ENCODE assay signal across 8 cellular contexts in the genomic region with DNA sequence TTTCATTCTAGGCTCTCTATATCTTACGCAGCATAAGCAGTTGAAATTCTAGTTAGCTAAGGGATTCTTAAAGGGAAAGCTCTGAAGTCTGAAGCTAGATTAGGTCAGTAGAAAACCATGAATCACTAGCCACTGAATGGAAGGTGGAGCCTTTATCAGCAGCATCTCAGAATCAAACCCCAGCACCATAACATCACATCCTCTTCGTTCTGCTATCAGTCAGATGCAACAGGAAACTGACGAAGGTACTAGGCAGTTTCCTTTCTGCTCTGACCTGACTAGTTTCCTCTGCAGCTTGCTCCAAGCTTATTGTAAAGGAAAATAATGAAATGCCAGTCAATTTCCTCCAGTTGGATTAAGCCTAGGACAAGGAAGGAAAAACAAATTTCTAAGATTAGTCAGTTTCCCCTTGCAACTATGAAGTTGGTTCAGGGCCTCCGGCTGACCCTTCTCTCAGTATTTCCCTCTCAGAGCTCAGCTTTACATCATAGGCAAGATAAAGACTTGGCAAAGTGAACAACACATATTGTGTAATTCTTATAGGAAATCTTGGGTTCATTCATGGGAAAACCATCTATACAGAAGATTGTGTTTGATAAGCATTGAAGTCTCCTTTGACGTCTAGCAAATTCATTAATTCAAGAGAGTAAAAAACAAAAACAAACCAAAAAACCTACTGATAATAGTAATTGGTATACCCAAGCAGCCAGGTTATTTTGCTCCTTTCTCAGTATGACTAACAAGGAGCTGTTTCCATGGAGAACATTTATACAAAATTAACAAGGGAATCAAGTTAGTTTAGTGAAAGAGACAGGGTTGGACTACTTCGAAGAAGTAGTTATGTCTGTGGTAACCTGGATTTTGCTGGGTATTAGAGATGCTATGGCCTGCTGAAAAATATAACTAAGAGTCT. TPM values are rescaled to one million over a fixed set of nuclear protein-coding genes. Genes with fewer than 3 reads are reported as not detected.
DNase-seq lines count a peak whose midpoint lies in the region; ATAC-seq, FAIRE-seq and TF ChIP-seq lines count a peak whose summit lies in the region.

No MANE protein-coding gene starts in this region.

- peak overlapping the region; percentile 92 for H3K27ac Mint-ChIP-seq in activated naive CD8-positive, alpha-beta T cell treated with anti-CD3 and anti-CD28 coated beads, Interleukin-2, amount 10 ng/mL, durations not matched to agents 7 days and 5 days

- peaks cover 40% of the 10 kb centered on the region for H3K4me1 Mint-ChIP-seq in activated naive CD8-positive, alpha-beta T cell treated with anti-CD3 and anti-CD28 coated beads, Interleukin-2, amount 10 ng/mL, durations not matched to agents 7 days and 5 days

- POLR2A ChIA-PET in activated naive CD8-positive, alpha-beta T cell treated with anti-CD3 and anti-CD28 coated beads, Interleukin-2, amount 10 ng/mL, durations not matched to agents 7 days and 5 days (lab: Charles Lee) = interaction anchor here (0.5 to 2.2 kb wide), 17 partner anchors 9 to 155 kb away, joined by 3 to 27 read pairs (median 4); partner anchors contain the start of genes CDK17 and CFAP54

- no peaks in the 10 kb centered on the region for H3K27me3 Mint-ChIP-seq in activated naive CD8-positive, alpha-beta T cell treated with anti-CD3 and anti-CD28 coated beads, Interleukin-2, amount 10 ng/mL, durations not matched to agents 7 days and 5 days

- FAIRE-seq in D721Med (lab: Jason Lieb, UNC) = no peak

- peak overlapping the region; percentile 63 for H3K4me3 Mint-ChIP-seq in activated naive CD8-positive, alpha-beta T cell treated with anti-CD3 and anti-CD28 coated beads, Interleukin-2, amount 10 ng/mL, durations not matched to agents 7 days and 5 days

- peaks cover 14% of the 10 kb centered on the region for H3K36me3 Mint-ChIP-seq in activated naive CD8-positive, alpha-beta T cell treated with anti-CD3 and anti-CD28 coated beads, Interleukin-2, amount 10 ng/mL, durations not matched to agents 7 days and 5 days

- TF ChIP-seq CTCF in D721Med (IDR thresholded peaks at IDR 0.05; ENCODE audit: insufficient read depth, missing control alignments) = no peak

- ATAC-seq in GM18508 (IDR thresholded peaks at IDR 0.05; ENCODE audit: insufficient read depth, unreplicated experiment) (peak; percentile 91), HG02852 (IDR thresholded peaks at IDR 0.05; ENCODE audit: unreplicated experiment) (peak; percentile 91)
- ATAC-seq in activated naive CD8-positive, alpha-beta T cell treated with anti-CD3 and anti-CD28 coated beads, Interleukin-2, amount 10 ng/mL, durations not matched to agents 7 days and 5 days (ENCODE audit: low read depth) = peak; percentile 98

- H3K9me3 Mint-ChIP-seq in activated naive CD8-positive, alpha-beta T cell treated with anti-CD3 and anti-CD28 coated beads, Interleukin-2, amount 10 ng/mL, durations not matched to agents 7 days and 5 days = peaks cover 6% of the 10 kb centered on the region

- DNase-seq in RKO (ENCODE audit: low spot score) (peak; percentile 98), kidney glomerular epithelial cell (lab: John Stamatoyannopoulos, UW) (peak; percentile 63), D721Med (ENCODE audit: insufficient read length, low spot score) (no peak), NCI-H82 (lab: John Stamatoyannopoulos, UW) (no peak)
- no peak for DNase-seq in activated naive CD8-positive, alpha-beta T cell treated with anti-CD3 and anti-CD28 coated beads, Interleukin-2, amount 10 ng/mL, durations not matched to agents 7 days and 5 days
- DNase-seq in stimulated activated naive CD4-positive, alpha-beta T cell (lab: John Stamatoyannopoulos, UW) = peak in 5 of 6 experiments; percentile 25 to 78 (median 75)

RNA-seq across cellular contexts. Expression of gene CFAP54, which starts 43.4 kb away (rescaled TPM):
- total RNA-seq in activated naive CD8-positive, alpha-beta T cell treated with anti-CD3 and anti-CD28 coated beads, Interleukin-2, amount 10 ng/mL, durations not matched to agents 7 days and 5 days = 1 to 10 TPM in 1 of 2 experiments, under 1 TPM in 1; 0.94 to 1.8 TPM

RNA-seq across cellular contexts. Expression of gene CDK17, which starts 45.8 kb away (rescaled TPM):
- total RNA-seq in activated naive CD8-positive, alpha-beta T cell treated with anti-CD3 and anti-CD28 coated beads, Interleukin-2, amount 10 ng/mL, durations not matched to agents 7 days and 5 days = 10 to 100 TPM; 51.7 to 60.6 TPM

Comparison
In these comparisons a context has a peak if more than half of its experiments do, and no peak if none do; other contexts are left out.
1. DNase-seq: peak in RKO (single experiment), kidney glomerular epithelial cell (single experiment) and stimulated activated naive CD4-positive, alpha-beta T cell (5 of 6); none in activated naive CD8-positive, alpha-beta T cell treated with anti-CD3 and anti-CD28 coated beads, Interleukin-2, amount 10 ng/mL, durations not matched to agents 7 days and 5 days (single experiment), D721Med (single experiment) and NCI-H82 (single experiment).
2. Peak in every context shown above with its lines, with median percentiles within 50 percentile points of each other: ATAC-seq.